Comparison of ENCODE assay signal across 23 cellular contexts in genomic region chr10:33520223-33520622, GRCh38.
"Had no signal": no experiment of that assay in that cellular context is flagged by ENCODE, and none has a peak within 500 bp of the region (broad histone marks: within the 10 kb centered on the region; RNA-seq: fewer than 3 reads in every experiment).

No MANE protein-coding gene starts in this region.

- H3K4me1 ChIP-seq: parathyroid adenoma, right lobe of liver, stomach, vagina had no signal

- H3K9me3 ChIP-seq: gastrocnemius medialis, right lobe of liver, stomach, suprapubic skin, vagina had no signal

- DNase-seq: activated CD4-positive, alpha-beta T cell treated with anti-CD3 and anti-CD28 coated beads for 1 hour; activated CD4-positive, alpha-beta T cell treated with anti-CD3 and anti-CD28 coated beads, Interleukin-2, amount 50 U/mL, for 1 hour; activated CD8-positive, alpha-beta T cell treated with anti-CD3 and anti-CD28 coated beads, Interleukin-2, amount 10 ng/mL, durations not matched to agents 7 days and 5 days; activated gamma-delta T cell treated with Interleukin-2 at 50 U/mL for 16 hours; activated T-cell treated with anti-CD3 and anti-CD28 coated beads, Interleukin-2, amount 50 U/mL, for 1 hour; anterior cingulate cortex; caudate nucleus; effector memory CD4-positive, alpha-beta T cell; gastrocnemius medialis; hypothalamus; nephron progenitor cell; right lobe of liver; stimulated activated CD4-positive, alpha-beta T cell treated with anti-CD3 and anti-CD28 coated beads, Interleukin-15, amount 100 ng/mL, for 24 hours; stomach; trophoblast cell had no signal

- H3K4me3 Mint-ChIP-seq: activated CD8-positive, alpha-beta T cell treated with anti-CD3 and anti-CD28 coated beads, Interleukin-2, amount 10 ng/mL, durations not matched to agents 7 days and 5 days; activated naive CD4-positive, alpha-beta T cell treated with anti-CD3 and anti-CD28 coated beads, Interleukin-2, amount 50 U/mL, for 24 hours; brain; memory B cell; nephron progenitor cell; stimulated activated memory B cell treated with anti-CD40 and anti-IgM and Interleukin-4, amounts not matched to agents 10 μg/mL and 1 μg/mL and 100 μg/mL, for 72 hours had no signal

- H3K9me3 Mint-ChIP-seq: activated naive CD4-positive, alpha-beta T cell treated with anti-CD3 and anti-CD28 coated beads, Interleukin-2, amount 50 U/mL, for 24 hours had no signal

- H3K27ac Mint-ChIP-seq: activated CD8-positive, alpha-beta T cell treated with anti-CD3 and anti-CD28 coated beads, Interleukin-2, amount 10 ng/mL, durations not matched to agents 7 days and 5 days; activated naive CD4-positive, alpha-beta T cell treated with anti-CD3 and anti-CD28 coated beads, Interleukin-2, amount 50 U/mL, for 24 hours; brain; memory B cell; stimulated activated memory B cell treated with anti-CD40 and anti-IgM and Interleukin-4, amounts not matched to agents 10 μg/mL and 1 μg/mL and 100 μg/mL, for 72 hours had no signal

- H3K27ac ChIP-seq: gastrocnemius medialis, parathyroid adenoma, right lobe of liver, stomach, suprapubic skin, vagina had no signal

- H3K9ac ChIP-seq: parathyroid adenoma had no signal

- H3K4me1 Mint-ChIP-seq: activated naive CD4-positive, alpha-beta T cell treated with anti-CD3 and anti-CD28 coated beads, Interleukin-2, amount 50 U/mL, for 24 hours; memory B cell; stimulated activated memory B cell treated with anti-CD40 and anti-IgM and Interleukin-4, amounts not matched to agents 10 μg/mL and 1 μg/mL and 100 μg/mL, for 72 hours had no signal

- H3K4me2 ChIP-seq: smooth muscle cell had no signal

- H3K36me3 ChIP-seq: gastrocnemius medialis, right lobe of liver, stomach, suprapubic skin, vagina had no signal

- H3K79me2 ChIP-seq: parathyroid adenoma had no signal

- H3K36me3 Mint-ChIP-seq: activated naive CD4-positive, alpha-beta T cell treated with anti-CD3 and anti-CD28 coated beads, Interleukin-2, amount 50 U/mL, for 24 hours; brain; stimulated activated memory B cell treated with anti-CD40 and anti-IgM and Interleukin-4, amounts not matched to agents 10 μg/mL and 1 μg/mL and 100 μg/mL, for 72 hours had no signal

- H3K27me3 ChIP-seq: gastrocnemius medialis, right lobe of liver, stomach, vagina had no signal

- ATAC-seq: activated CD8-positive, alpha-beta T cell treated with anti-CD3 and anti-CD28 coated beads, Interleukin-2, amount 10 ng/mL, durations not matched to agents 7 days and 5 days; gastrocnemius medialis; right lobe of liver; stimulated activated memory B cell treated with anti-CD40 and anti-IgM and Interleukin-4, amounts not matched to agents 10 μg/mL and 1 μg/mL and 100 μg/mL, for 72 hours had no signal

- H2AFZ ChIP-seq: parathyroid adenoma had no signal

- H3K4me3 ChIP-seq: gastrocnemius medialis, right lobe of liver, smooth muscle cell, stomach, suprapubic skin, vagina had no signal
